In genomic region chr2:227293531-227293930, GRCh38 we compare ENCODE assay signal across 24 cellular contexts. TPM values are rescaled to one million over a fixed set of nuclear protein-coding genes. Genes with fewer than 3 reads are reported as not detected.
DNase-seq lines count a peak whose midpoint lies in the region; ATAC-seq, FAIRE-seq and TF ChIP-seq lines count a peak whose summit lies in the region.
"Had no signal": no experiment of that assay in that cellular context is flagged by ENCODE, and none has a peak within 500 bp of the region (broad histone marks: within the 10 kb centered on the region; RNA-seq: fewer than 3 reads in every experiment).

No MANE protein-coding gene starts in this region.

- H3K27ac ChIP-seq in K562 (ENCODE audit: extremely low read depth, low read depth, low read length): no peak overlapping the region
- peak overlapping the region; percentile 13 to 64 (median 46) for H3K27ac ChIP-seq in body of pancreas
- peak overlapping the region in 3 of 4 donors; percentile 39 to 55 (median 53) for H3K27ac ChIP-seq in pancreas
- H3K27ac ChIP-seq: BLaER1 had no signal

- CTCF ChIA-PET in K562 (lab: Yijun Ruan, JAX; ENCODE audit: low intra/inter-chr PET ratio): no interaction called here

- no peaks in the 10 kb centered on the region for H3K36me3 ChIP-seq in K562 (ENCODE audit: control insufficient read depth, insufficient read depth, low read length)
- H3K36me3 ChIP-seq in body of pancreas (replicated peaks in 1 of 2; ENCODE audit: insufficient read depth in 1 of 2, low read depth in 2 of 2): no peaks in the 10 kb centered on the region
- H3K36me3 ChIP-seq in pancreas: no peaks in the 10 kb centered on the region
- H3K36me3 ChIP-seq: BE2C, BLaER1 had no signal

- POLR2A ChIA-PET in K562 (lab: Yijun Ruan, JAX): no interaction called here

- H3K9me3 ChIP-seq in K562 (replicated peaks; ENCODE audit: control insufficient read depth, insufficient read depth, low read depth, low read length): no peaks in the 10 kb centered on the region
- H3K9me3 ChIP-seq in body of pancreas: no peaks in the 10 kb centered on the region
- H3K9me3 ChIP-seq in pancreas: no peaks in the 10 kb centered on the region
- H3K9me3 ChIP-seq: BE2C, BLaER1 had no signal

- no peak for TF ChIP-seq EP300 in K562 (IDR thresholded peaks at IDR 0.05; ENCODE audit: low read length)

- no peak overlapping the region for H3K4me2 ChIP-seq in K562 (ENCODE audit: insufficient read depth, low read length)
- H3K4me2 ChIP-seq: BLaER1 had no signal

- H3K4me1 ChIP-seq in K562 (replicated peaks in 1 of 2; ENCODE audit: control insufficient read depth in 2 of 2, insufficient read depth in 2 of 2, low read length in 2 of 2): no peaks in the 10 kb centered on the region
- peaks cover 18% of the 10 kb centered on the region for H3K4me1 ChIP-seq in body of pancreas
- H3K4me1 ChIP-seq in pancreas: peaks cover 12 to 14% (median 14%) of the 10 kb centered on the region in 3 donors
- H3K4me1 ChIP-seq: BE2C, BLaER1 had no signal

- intact Hi-C loops in K562 (cut with micrococcal nuclease) (no loop called here), body of pancreas (cut with DNase I) (no loop called here), pancreas (cut with DNase I) (no loop called here)

- 11% methylated on average over 4 of the region's 4 CpGs for WGBS in K562 (ENCODE audit: insufficient coverage, low coverage, missing lambda C conversion rate)
- 29 to 34% methylated on average over 4 of the region's 4 CpGs for WGBS in body of pancreas, 2 donors
- WGBS in pancreas, 2 donors: 45% methylated on average over 4 of the region's 4 CpGs

- peak overlapping the region; percentile 55; the same call in 1 of the 2 replicates for H2AFZ ChIP-seq in K562 (ENCODE audit: low read depth, low read length)

- no peak for TF ChIP-seq RAD21 in K562 (CRISPR knock-in tag; conservative IDR thresholded peaks at IDR 0.05 in 1 of 2, IDR thresholded peaks at IDR 0.05 in 1 of 2)

- H3K4me3 ChIP-seq in K562 (no peak overlapping the region), body of pancreas (no peak overlapping the region), pancreas (no peak overlapping the region)
- H3K4me3 ChIP-seq: BLaER1, GM12878 had no signal

- DNase-seq in K562 (ENCODE audit: extremely low read depth in 1 of 4, low spot score in 3 of 4) (no peak), body of pancreas (peak; percentile 51 to 59 (median 56)), pancreas (peak in 4 of 6 donors; percentile 25 to 48 (median 34)), RPMI8226 (no peak), NCI-H1694 treated with DMSO at 0.1 percent for 48 hours (lab: John Stamatoyannopoulos, UW) (no peak)
- DNase-seq: 8988T; ACHN; BE2C; C1 segment of cervical spinal cord; CD4-positive, alpha-beta memory T cell; CD8-positive, alpha-beta memory T cell; COR-L47; DMS 273 treated with DMSO at 0.1 percent for 48 hours; DMS153; DMS53; DMS79; DND-41; EL; GDM1 had no signal

- FAIRE-seq in K562 (lab: Jason Lieb, UNC) (no peak), pancreas (lab: Jason Lieb, UNC) (no peak)
- FAIRE-seq: A204.1, GM12878, GM12892, GM18507 had no signal

- TF ChIP-seq CTCF in K562 (IDR thresholded peaks at IDR 0.05 in 2 of 3, conservative IDR thresholded peaks at IDR 0.05 in 1 of 3; ENCODE audit: insufficient read depth in 2 of 3, low read depth in 1 of 3, low read length in 3 of 3) (no peak), body of pancreas (IDR thresholded peaks at IDR 0.05) (no peak), pancreas (IDR thresholded peaks at IDR 0.05) (no peak)

- H3K79me2 ChIP-seq in K562 (ENCODE audit: control insufficient read depth, insufficient read depth, low read length): no peaks in the 10 kb centered on the region

- H3K27me3 ChIP-seq in K562 (ENCODE audit: control insufficient read depth in 2 of 2, insufficient read depth in 2 of 2, low read length in 2 of 2): no peaks in the 10 kb centered on the region
- H3K27me3 ChIP-seq in body of pancreas: no peaks in the 10 kb centered on the region
- H3K27me3 ChIP-seq in pancreas: no peaks in the 10 kb centered on the region
- H3K27me3 ChIP-seq: BLaER1 had no signal

- in situ Hi-C loops in K562 (cut with MboI): no loop called here

- H4K20me1 ChIP-seq in K562 (replicated peaks; ENCODE audit: control insufficient read depth, insufficient read depth, low read length): no peaks in the 10 kb centered on the region
- H4K20me1 ChIP-seq: BLaER1 had no signal

- TF ChIP-seq POLR2A in K562 (conservative IDR thresholded peaks at IDR 0.05) (no peak), body of pancreas (IDR thresholded peaks at IDR 0.05) (peak in 1 of 3 donors; percentile 16)

- no peak overlapping the region for H3K9ac ChIP-seq in K562 (ENCODE audit: insufficient read depth in 1 of 2, low read depth in 2 of 2, low read length in 2 of 2)
- H3K9ac ChIP-seq: BLaER1 had no signal

- ATAC-seq in K562 (peak; percentile 42), body of pancreas (peak; percentile 97), pancreas (peak; percentile 89 to 96 (median 93))
- ATAC-seq: GM12878 had no signal

- BruUV-seq in K562 (replicated peaks; lab: Mats Ljungman, UMichigan): no TSS peak

- no peaks in the 10 kb centered on the region for H3K9me1 ChIP-seq in K562 (ENCODE audit: control insufficient read depth, insufficient read depth, low read length)

TF ChIP-seq in K562, 482 proteins besides CTCF, POLR2A, EP300 and RAD21:
- TF ChIP-seq SP1 (CRISPR knock-in tag; IDR thresholded peaks at IDR 0.05) (no peak), SAP30 (IDR thresholded peaks at IDR 0.05; ENCODE audit: borderline replicate concordance, insufficient read depth, low read depth, low read length, poor library complexity, severe bottlenecking) (no peak)
- TF ChIP-seq, protein P1, sequence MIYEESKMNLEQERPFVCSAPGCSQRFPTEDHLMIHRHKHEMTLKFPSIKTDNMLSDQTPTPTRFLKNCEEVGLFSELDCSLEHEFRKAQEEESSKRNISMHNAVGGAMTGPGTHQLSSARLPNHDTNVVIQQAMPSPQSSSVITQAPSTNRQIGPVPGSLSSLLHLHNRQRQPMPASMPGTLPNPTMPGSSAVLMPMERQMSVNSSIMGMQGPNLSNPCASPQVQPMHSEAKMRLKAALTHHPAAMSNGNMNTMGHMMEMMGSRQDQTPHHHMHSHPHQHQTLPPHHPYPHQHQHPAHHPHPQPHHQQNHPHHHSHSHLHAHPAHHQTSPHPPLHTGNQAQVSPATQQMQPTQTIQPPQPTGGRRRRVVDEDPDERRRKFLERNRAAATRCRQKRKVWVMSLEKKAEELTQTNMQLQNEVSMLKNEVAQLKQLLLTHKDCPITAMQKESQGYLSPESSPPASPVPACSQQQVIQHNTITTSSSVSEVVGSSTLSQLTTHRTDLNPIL (CRISPR knock-in tag; IDR thresholded peaks at IDR 0.05): no peak
TF ChIP-seq in K562: peak in this region for 0.

RNA-seq across cellular contexts. Expression of gene MFF, which starts 31.5 kb away (rescaled TPM):
- total RNA-seq in K562 (2011; cell fraction: chromatin; rRNA removed; ENCODE audit: low replicate concordance): 15.5 and 39.8 TPM in 2 replicates
- total RNA-seq in K562 (2011; cell fraction: nucleolus; rRNA removed): 10.3 and 13.2 TPM in 2 replicates
- total RNA-seq in K562 (2011; cell fraction: nucleoplasm; rRNA removed): 18.8 and 33.6 TPM in 2 replicates
- total RNA-seq in K562 (2014; rRNA removed) (66.9 and 75.4 TPM in 2 replicates), K562 (2014; rRNA removed; fragmentation: Illumina TruSeq; extraction: Trizol) (62.2 and 71.9 TPM in 2 replicates), K562 (2015; rRNA removed; fragmentation: Illumina TruSeq; extraction: Trizol) (71.3 and 73.7 TPM in 2 replicates), K562 (2021) (47.0 and 49.4 TPM in 2 replicates), body of pancreas (100 to 1,000 TPM in 1 of 2 donors, 10 to 100 TPM in 1; 86.9 to 141 TPM), pancreas (10 to 100 TPM; 29.8 to 47.9 (median 38.0) TPM)
- polyA plus RNA-seq in K562 (2011; rRNA removed) (44.1 and 51.5 TPM in 2 replicates), K562 (2014; fragmentation: Illumina TruSeq; extraction: Trizol) (53.0 and 58.5 TPM in 2 replicates), K562 (2014; fragmentation: Nextera tagmentation; extraction: Ambion mirVana) (10 to 100 TPM in 1 of 2 experiments, 1 to 10 TPM in 1; 9.4 to 12.6 TPM), K562 (2014; rRNA removed) (45.9 and 55.7 TPM in 2 replicates), pancreas (10 to 100 TPM; 46.1 to 71.7 TPM)
- polyA plus RNA-seq in K562 (2011; cell fraction: cytosol; rRNA removed): 18.0 and 28.2 TPM in 2 replicates
- polyA plus RNA-seq in K562 (2011; cell fraction: nucleus; rRNA removed): 31.1 and 36.6 TPM in 2 replicates
- polyA plus RNA-seq in K562 (2012): 47.1 and 50.3 TPM in 2 replicates
- 56.3 and 58.1 TPM in 2 replicates for polyA minus RNA-seq in K562 (2011; rRNA and poly(A)+ RNA removed)
- polyA minus RNA-seq in K562 (2011; cell fraction: cytosol; rRNA and poly(A)+ RNA removed): 31.3 and 35.4 TPM in 2 replicates
- polyA minus RNA-seq in K562 (2011; cell fraction: nucleus; rRNA and poly(A)+ RNA removed): 33.9 and 58.3 TPM in 2 replicates

Comparison
In these comparisons a context has a peak if more than half of its experiments do, and no peak if none do; other contexts are left out.
1. ATAC-seq: peak in every context shown above with its lines; median percentile 97 in body of pancreas; 93 in pancreas; 42 in K562.
2. DNase-seq: peak in body of pancreas (4 of 4) and pancreas (4 of 6); none in K562 (0 of 4), RPMI8226 (single experiment) and NCI-H1694 treated with DMSO at 0.1 percent for 48 hours (single experiment).